1 cellular context compared by ENCODE assay signal in genomic region chr17:67156269-67157199, GRCh38.
TF ChIP-seq lines count a peak whose summit lies in the region.

No MANE protein-coding gene starts in this region.

TF ChIP-seq in WTC11, 78 proteins besides CTCF, POLR2A, EP300 and RAD21 (continued from another document):
- no peak for TF ChIP-seq ZNF281 (CRISPR knock-in tag; IDR thresholded peaks at IDR 0.05)
- TF ChIP-seq, protein P1, sequence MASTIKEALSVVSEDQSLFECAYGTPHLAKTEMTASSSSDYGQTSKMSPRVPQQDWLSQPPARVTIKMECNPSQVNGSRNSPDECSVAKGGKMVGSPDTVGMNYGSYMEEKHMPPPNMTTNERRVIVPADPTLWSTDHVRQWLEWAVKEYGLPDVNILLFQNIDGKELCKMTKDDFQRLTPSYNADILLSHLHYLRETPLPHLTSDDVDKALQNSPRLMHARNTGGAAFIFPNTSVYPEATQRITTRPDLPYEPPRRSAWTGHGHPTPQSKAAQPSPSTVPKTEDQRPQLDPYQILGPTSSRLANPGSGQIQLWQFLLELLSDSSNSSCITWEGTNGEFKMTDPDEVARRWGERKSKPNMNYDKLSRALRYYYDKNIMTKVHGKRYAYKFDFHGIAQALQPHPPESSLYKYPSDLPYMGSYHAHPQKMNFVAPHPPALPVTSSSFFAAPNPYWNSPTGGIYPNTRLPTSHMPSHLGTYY (CRISPR knock-in tag; IDR thresholded peaks at IDR 0.05) = no peak
- TF ChIP-seq ZBTB21 (CRISPR knock-in tag; IDR thresholded peaks at IDR 0.05; ENCODE audit: borderline replicate concordance) = no peak
- no peak for TF ChIP-seq ZNF423 (CRISPR knock-in tag; IDR thresholded peaks at IDR 0.05)
- TF ChIP-seq SOX15 (CRISPR knock-in tag; IDR thresholded peaks at IDR 0.05) = no peak
- no peak for TF ChIP-seq KAT7 (CRISPR knock-in tag; IDR thresholded peaks at IDR 0.05; ENCODE audit: borderline replicate concordance)
- no peak for TF ChIP-seq ATF6 (CRISPR knock-in tag; IDR thresholded peaks at IDR 0.05)
- TF ChIP-seq, protein P2, sequence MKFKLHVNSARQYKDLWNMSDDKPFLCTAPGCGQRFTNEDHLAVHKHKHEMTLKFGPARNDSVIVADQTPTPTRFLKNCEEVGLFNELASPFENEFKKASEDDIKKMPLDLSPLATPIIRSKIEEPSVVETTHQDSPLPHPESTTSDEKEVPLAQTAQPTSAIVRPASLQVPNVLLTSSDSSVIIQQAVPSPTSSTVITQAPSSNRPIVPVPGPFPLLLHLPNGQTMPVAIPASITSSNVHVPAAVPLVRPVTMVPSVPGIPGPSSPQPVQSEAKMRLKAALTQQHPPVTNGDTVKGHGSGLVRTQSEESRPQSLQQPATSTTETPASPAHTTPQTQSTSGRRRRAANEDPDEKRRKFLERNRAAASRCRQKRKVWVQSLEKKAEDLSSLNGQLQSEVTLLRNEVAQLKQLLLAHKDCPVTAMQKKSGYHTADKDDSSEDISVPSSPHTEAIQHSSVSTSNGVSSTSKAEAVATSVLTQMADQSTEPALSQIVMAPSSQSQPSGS (CRISPR knock-in tag; IDR thresholded peaks at IDR 0.05; ENCODE audit: borderline replicate concordance, low read depth) = no peak
- no peak for TF ChIP-seq CREB1 (CRISPR knock-in tag; IDR thresholded peaks at IDR 0.05)
- TF ChIP-seq ZNF232 (CRISPR knock-in tag; IDR thresholded peaks at IDR 0.05) = no peak
- TF ChIP-seq, protein P3, sequence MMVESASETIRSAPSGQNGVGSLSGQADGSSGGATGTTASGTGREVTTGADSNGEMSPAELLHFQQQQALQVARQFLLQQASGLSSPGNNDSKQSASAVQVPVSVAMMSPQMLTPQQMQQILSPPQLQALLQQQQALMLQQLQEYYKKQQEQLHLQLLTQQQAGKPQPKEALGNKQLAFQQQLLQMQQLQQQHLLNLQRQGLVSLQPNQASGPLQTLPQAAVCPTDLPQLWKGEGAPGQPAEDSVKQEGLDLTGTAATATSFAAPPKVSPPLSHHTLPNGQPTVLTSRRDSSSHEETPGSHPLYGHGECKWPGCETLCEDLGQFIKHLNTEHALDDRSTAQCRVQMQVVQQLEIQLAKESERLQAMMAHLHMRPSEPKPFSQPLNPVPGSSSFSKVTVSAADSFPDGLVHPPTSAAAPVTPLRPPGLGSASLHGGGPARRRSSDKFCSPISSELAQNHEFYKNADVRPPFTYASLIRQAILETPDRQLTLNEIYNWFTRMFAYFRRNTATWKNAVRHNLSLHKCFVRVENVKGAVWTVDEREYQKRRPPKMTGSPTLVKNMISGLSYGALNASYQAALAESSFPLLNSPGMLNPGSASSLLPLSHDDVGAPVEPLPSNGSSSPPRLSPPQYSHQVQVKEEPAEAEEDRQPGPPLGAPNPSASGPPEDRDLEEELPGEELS (CRISPR knock-in tag; IDR thresholded peaks at IDR 0.05) = no peak
- TF ChIP-seq, protein P4, sequence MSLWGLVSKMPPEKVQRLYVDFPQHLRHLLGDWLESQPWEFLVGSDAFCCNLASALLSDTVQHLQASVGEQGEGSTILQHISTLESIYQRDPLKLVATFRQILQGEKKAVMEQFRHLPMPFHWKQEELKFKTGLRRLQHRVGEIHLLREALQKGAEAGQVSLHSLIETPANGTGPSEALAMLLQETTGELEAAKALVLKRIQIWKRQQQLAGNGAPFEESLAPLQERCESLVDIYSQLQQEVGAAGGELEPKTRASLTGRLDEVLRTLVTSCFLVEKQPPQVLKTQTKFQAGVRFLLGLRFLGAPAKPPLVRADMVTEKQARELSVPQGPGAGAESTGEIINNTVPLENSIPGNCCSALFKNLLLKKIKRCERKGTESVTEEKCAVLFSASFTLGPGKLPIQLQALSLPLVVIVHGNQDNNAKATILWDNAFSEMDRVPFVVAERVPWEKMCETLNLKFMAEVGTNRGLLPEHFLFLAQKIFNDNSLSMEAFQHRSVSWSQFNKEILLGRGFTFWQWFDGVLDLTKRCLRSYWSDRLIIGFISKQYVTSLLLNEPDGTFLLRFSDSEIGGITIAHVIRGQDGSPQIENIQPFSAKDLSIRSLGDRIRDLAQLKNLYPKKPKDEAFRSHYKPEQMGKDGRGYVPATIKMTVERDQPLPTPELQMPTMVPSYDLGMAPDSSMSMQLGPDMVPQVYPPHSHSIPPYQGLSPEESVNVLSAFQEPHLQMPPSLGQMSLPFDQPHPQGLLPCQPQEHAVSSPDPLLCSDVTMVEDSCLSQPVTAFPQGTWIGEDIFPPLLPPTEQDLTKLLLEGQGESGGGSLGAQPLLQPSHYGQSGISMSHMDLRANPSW (CRISPR knock-in tag; conservative IDR thresholded peaks at IDR 0.05; ENCODE audit: low read depth) = no peak
- no peak for TF ChIP-seq ARID4B (CRISPR knock-in tag; IDR thresholded peaks at IDR 0.05; ENCODE audit: borderline replicate concordance)
